ENCODE assay signal across 9 cellular contexts in genomic region chr1:203271018-203271743, GRCh38. TPM values are rescaled to one million over a fixed set of nuclear protein-coding genes. Genes with fewer than 3 reads are reported as not detected.
DNase-seq lines count a peak whose midpoint lies in the region; ATAC-seq lines count a peak whose summit lies in the region.
"Had no signal": no experiment of that assay in that cellular context is flagged by ENCODE, and none has a peak within 500 bp of the region (broad histone marks: within the 10 kb centered on the region; RNA-seq: fewer than 3 reads in every experiment).

No MANE protein-coding gene starts in this region.

- H3K18ac ChIP-seq in mesenchymal stem cell (ENCODE audit: low read depth in 1 of 2, low read length in 2 of 2) = peak overlapping the region in 1 of 2 experiments; percentile 10

- ATAC-seq in central memory CD8-positive, alpha-beta T cell (replicated peaks; ENCODE audit: extremely low read depth, poor library complexity, severe bottlenecking) = peak; percentile 75
- ATAC-seq in GM21390 (IDR thresholded peaks at IDR 0.05; ENCODE audit: unreplicated experiment) = no peak

- H3K14ac ChIP-seq in mesenchymal stem cell (ENCODE audit: low read length in 2 of 2) = no peak overlapping the region

- no peak overlapping the region for H2BK120ac ChIP-seq in mesenchymal stem cell (ENCODE audit: low read depth, low read length)

- 62% methylated on average over 7 of the region's 8 CpGs for WGBS in mesenchymal stem cell
- 42% methylated on average over 8 of the region's 8 CpGs for WGBS in thymus

- no peak overlapping the region for H3K23ac ChIP-seq in mesenchymal stem cell (ENCODE audit: low read length in 2 of 2)

- H4K8ac ChIP-seq in mesenchymal stem cell (ENCODE audit: low read length) = peak overlapping the region; percentile 83

- peaks cover 18% of the 10 kb centered on the region for H3K4me1 Mint-ChIP-seq in central memory CD8-positive, alpha-beta T cell

- H3K9me3 Mint-ChIP-seq in central memory CD8-positive, alpha-beta T cell = no peaks in the 10 kb centered on the region

- no peak overlapping the region for H3K27ac Mint-ChIP-seq in central memory CD8-positive, alpha-beta T cell (ENCODE audit: low read depth)

- H2BK12ac ChIP-seq in mesenchymal stem cell (ENCODE audit: low read length in 2 of 2) = no peak overlapping the region

- H3K36me3 ChIP-seq in mesenchymal stem cell (ENCODE audit: control insufficient read depth in 1 of 2, insufficient read depth in 2 of 2, low read depth in 1 of 2, low read length in 2 of 2) (no peaks in the 10 kb centered on the region), thymus (ENCODE audit: control insufficient read depth, insufficient read depth) (no peaks in the 10 kb centered on the region)

- no peak overlapping the region for H2BK5ac ChIP-seq in mesenchymal stem cell (ENCODE audit: low read depth, low read length, poor library complexity, severe bottlenecking)

- H2AK5ac ChIP-seq in mesenchymal stem cell (ENCODE audit: low read length, severe bottlenecking) = no peak overlapping the region

- H3K27me3 ChIP-seq in mesenchymal stem cell (ENCODE audit: control insufficient read depth in 1 of 2, insufficient read depth in 1 of 2, low read length in 2 of 2) (peaks cover 4 to 10% of the 10 kb centered on the region in 2 experiments), thymus (ENCODE audit: control insufficient read depth, insufficient read depth) (no peaks in the 10 kb centered on the region)

- H3K9me3 ChIP-seq in mesenchymal stem cell (ENCODE audit: control insufficient read depth, low read length) = no peaks in the 10 kb centered on the region
- no peaks in the 10 kb centered on the region for H3K9me3 ChIP-seq in thymus (ENCODE audit: control insufficient read depth)

- no peaks in the 10 kb centered on the region for H3K27me3 Mint-ChIP-seq in central memory CD8-positive, alpha-beta T cell

- H4K91ac ChIP-seq in mesenchymal stem cell (ENCODE audit: low read length) = no peak overlapping the region

- H3K9ac ChIP-seq in mesenchymal stem cell (ENCODE audit: low read length) = peak overlapping the region; percentile 21

- H3K4ac ChIP-seq in mesenchymal stem cell (ENCODE audit: low read depth in 1 of 2, low read length in 2 of 2) = no peak overlapping the region

- no peak overlapping the region for H3K4me2 ChIP-seq in mesenchymal stem cell (ENCODE audit: low read length, poor library complexity, severe bottlenecking)

- no peaks in the 10 kb centered on the region for H3K79me1 ChIP-seq in mesenchymal stem cell (replicated peaks; ENCODE audit: low read length, poor library complexity, severe bottlenecking)

- peak overlapping the region; percentile 21 for H2AFZ ChIP-seq in mesenchymal stem cell (ENCODE audit: low read depth, low read length)

- H3K4me1 ChIP-seq in mesenchymal stem cell (ENCODE audit: control insufficient read depth, insufficient read depth, low read depth, low read length) (peaks cover 19% of the 10 kb centered on the region), thymus (ENCODE audit: control insufficient read depth, insufficient read depth, low read length) (peaks cover 58% of the 10 kb centered on the region)

- H3K4me3 ChIP-seq in mesenchymal stem cell (ENCODE audit: insufficient read depth in 1 of 2, low read depth in 1 of 2, low read length in 2 of 2) = no peak overlapping the region
- peak overlapping the region; percentile 10 for H3K4me3 ChIP-seq in thymus (ENCODE audit: low read length)

- H3K27ac ChIP-seq in mesenchymal stem cell (ENCODE audit: low read length, poor library complexity, severe bottlenecking) (no peak overlapping the region), thymus (ENCODE audit: low read depth) (peak overlapping the region; percentile 72)
- H3K27ac ChIP-seq: 22Rv1 had no signal

- H3K36me3 Mint-ChIP-seq in central memory CD8-positive, alpha-beta T cell (ENCODE audit: insufficient read depth) = peaks cover 3% of the 10 kb centered on the region

- no peak overlapping the region for H2BK15ac ChIP-seq in mesenchymal stem cell (ENCODE audit: low read depth, poor library complexity, severe bottlenecking)

- peak; percentile 57 for DNase-seq in DMS53 (lab: John Stamatoyannopoulos, UW)
- DNase-seq in DMS53 treated with DMSO at 0.1 percent for 48 hours (lab: John Stamatoyannopoulos, UW; ENCODE audit: unreplicated experiment) = no peak
- DNase-seq in M059J (ENCODE audit: low read depth) = peak; percentile 65
- DNase-seq in UCSD-AML1 (lab: John Stamatoyannopoulos, UW; ENCODE audit: unreplicated experiment) = peak; percentile 46
- peak in 1 of 2 donors; percentile 62 for DNase-seq in central memory CD8-positive, alpha-beta T cell (ENCODE audit: low spot score in 2 of 2)
- DNase-seq in mesenchymal stem cell = peak; percentile 75

- H3K4me3 Mint-ChIP-seq in central memory CD8-positive, alpha-beta T cell = no peak overlapping the region

RNA-seq across cellular contexts. Expression of gene BTG2, which starts 34.1 kb away (rescaled TPM):
- 0.67 and 1.2 TPM in 2 replicates for total RNA-seq in M059J (2014; rRNA removed; shearing (Covaris generic))
- polyA plus RNA-seq in mesenchymal stem cell (2013, experiment 1 of 2) = 23.3 TPM
- polyA plus RNA-seq in mesenchymal stem cell (2013, experiment 2 of 2) = 22.9 TPM
- polyA plus RNA-seq in thymus = 171 TPM

RNA-seq across cellular contexts. Expression of gene CHIT1, which starts 41.7 kb away (rescaled TPM):
- not detected in 2 replicates for total RNA-seq in M059J (2014; rRNA removed; shearing (Covaris generic))
- under 0.01 TPM for polyA plus RNA-seq in mesenchymal stem cell (2013, experiment 1 of 2)
- not detected for polyA plus RNA-seq in mesenchymal stem cell (2013, experiment 2 of 2)
- 36.0 TPM for polyA plus RNA-seq in thymus
